ENCODE assay signal across 16 cellular contexts in the genomic region with DNA sequence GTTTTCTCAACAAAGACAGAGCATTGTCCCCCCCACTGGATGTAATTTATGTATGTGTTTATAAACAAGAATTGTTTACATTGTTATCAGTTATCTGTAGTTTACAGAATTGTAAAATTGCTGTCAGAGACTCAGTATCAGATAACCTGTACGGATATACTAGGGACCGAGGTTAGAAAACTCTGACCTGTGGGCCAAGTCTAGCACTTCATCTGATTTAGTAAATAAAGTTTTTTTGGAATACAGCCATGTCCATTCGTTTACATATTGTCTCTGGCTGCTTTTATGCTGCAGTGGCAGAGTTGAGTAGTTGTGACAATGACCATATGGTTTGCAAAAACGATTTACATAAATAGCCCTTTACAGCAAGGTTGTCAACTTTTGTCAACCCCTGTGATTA.
"Had no signal": no experiment of that assay in that cellular context is flagged by ENCODE, and none has a peak within 500 bp of the region (broad histone marks: within the 10 kb centered on the region; RNA-seq: fewer than 3 reads in every experiment).

No MANE protein-coding gene starts in this region.

- ATAC-seq: activated CD8-positive, alpha-beta T cell treated with anti-CD3 and anti-CD28 coated beads, Interleukin-2, amount 10 ng/mL, durations not matched to agents 7 days and 5 days; activated naive CD8-positive, alpha-beta T cell treated with anti-CD3 and anti-CD28 coated beads, Interleukin-2, amount 50 U/mL, for 24 hours; foreskin keratinocyte; heart left ventricle; left colon; WTC11 had no signal

- DNase-seq: activated CD4-positive, alpha-beta T cell treated with anti-CD3 and anti-CD28 coated beads for 48 hours; activated CD8-positive, alpha-beta memory T cell treated with anti-CD3 and anti-CD28 coated beads, Interleukin-2, amount 50 U/mL, for 48 hours; activated CD8-positive, alpha-beta T cell treated with anti-CD3 and anti-CD28 coated beads, Interleukin-2, amount 10 ng/mL, durations not matched to agents 7 days and 5 days; activated naive CD4-positive, alpha-beta T cell; activated naive CD8-positive, alpha-beta T cell treated with anti-CD3 and anti-CD28 coated beads, Interleukin-2, amount 50 U/mL, for 24 hours; foreskin keratinocyte; heart left ventricle; left colon; stomach; thyroid gland; uterus had no signal

- H3K27me3 Mint-ChIP-seq: activated naive CD8-positive, alpha-beta T cell treated with anti-CD3 and anti-CD28 coated beads, Interleukin-2, amount 50 U/mL, for 24 hours had no signal

- H3K36me3 ChIP-seq: ascending aorta, heart left ventricle, stomach, thyroid gland, uterus had no signal

- H3K9me3 Mint-ChIP-seq: activated naive CD8-positive, alpha-beta T cell treated with anti-CD3 and anti-CD28 coated beads, Interleukin-2, amount 50 U/mL, for 24 hours; nephron had no signal

- H3K4me3 ChIP-seq: ascending aorta, heart left ventricle, stomach, thyroid gland, uterus had no signal

- H3K27me3 ChIP-seq: ascending aorta, foreskin keratinocyte, heart left ventricle, stomach, thyroid gland, uterus had no signal

- FAIRE-seq: bronchial epithelial cell, endothelial cell of umbilical vein had no signal

- H3K27ac Mint-ChIP-seq: activated CD8-positive, alpha-beta T cell treated with anti-CD3 and anti-CD28 coated beads, Interleukin-2, amount 10 ng/mL, durations not matched to agents 7 days and 5 days; activated naive CD8-positive, alpha-beta T cell treated with anti-CD3 and anti-CD28 coated beads, Interleukin-2, amount 50 U/mL, for 24 hours; nephron; WTC11 had no signal

- H3K4me3 Mint-ChIP-seq: activated CD8-positive, alpha-beta T cell treated with anti-CD3 and anti-CD28 coated beads, Interleukin-2, amount 10 ng/mL, durations not matched to agents 7 days and 5 days; activated naive CD8-positive, alpha-beta T cell treated with anti-CD3 and anti-CD28 coated beads, Interleukin-2, amount 50 U/mL, for 24 hours; nephron; WTC11 had no signal

- H3K9me3 ChIP-seq: ascending aorta, heart left ventricle, stomach, thyroid gland, uterus had no signal

- H3K27ac ChIP-seq: foreskin keratinocyte, heart left ventricle, stomach, thyroid gland, uterus had no signal

- H3K36me3 Mint-ChIP-seq: WTC11 had no signal
